ENCODE assay signal across 18 cellular contexts in genomic region chr10:130194194-130194990, GRCh38. TPM values are rescaled to one million over a fixed set of nuclear protein-coding genes. Genes with fewer than 3 reads are reported as not detected.
DNase-seq lines count a peak whose midpoint lies in the region; ATAC-seq and TF ChIP-seq lines count a peak whose summit lies in the region.
"Had no signal": no experiment of that assay in that cellular context is flagged by ENCODE, and none has a peak within 500 bp of the region (broad histone marks: within the 10 kb centered on the region; RNA-seq: fewer than 3 reads in every experiment).

No MANE protein-coding gene starts in this region.

- peaks cover 0 to 17% (median 14%) of the 10 kb centered on the region in 6 donors for H3K4me1 ChIP-seq in spleen

- TF ChIP-seq CTCF in GM20000 (IDR thresholded peaks at IDR 0.05; ENCODE audit: extremely low read depth, missing control alignments) (no peak), spleen (IDR thresholded peaks at IDR 0.05 in 8 of 11, conservative IDR thresholded peaks at IDR 0.05 in 3 of 11) (no peak), GM10248 (IDR thresholded peaks at IDR 0.05; ENCODE audit: control extremely low read depth, extremely low read depth, low read depth, missing control alignments) (no peak)

- no peaks in the 10 kb centered on the region for H3K36me3 ChIP-seq in spleen
- H3K36me3 ChIP-seq: BLaER1 treated with 17β-estradiol and CSF1 and Interleukin-3, amounts not matched to agents 10 nM and 100 nM had no signal

- intact Hi-C loops in spleen (cut with DNase I; ENCODE audit: low total_unique reads) = loop anchor here (10.0 kb wide), 1 partner anchor 1680 kb away; no protein-coding TSS in a partner anchor

- POLR2A ChIA-PET in GM10248 (lab: Yijun Ruan, JAX) = no interaction called here

- WGBS in spleen, 5 donors = 72 to 86% (median 76%) methylated on average over 19 to 21 of the region's 21 CpGs

- no peaks in the 10 kb centered on the region for H3K9me3 ChIP-seq in spleen
- H3K9me3 ChIP-seq: BLaER1 treated with 17β-estradiol and CSF1 and Interleukin-3, amounts not matched to agents 10 nM and 100 nM had no signal

- CTCF ChIA-PET in GM10248 (lab: Yijun Ruan, JAX) = no interaction called here

- no peak for ATAC-seq in GM18519 (IDR thresholded peaks at IDR 0.05; ENCODE audit: low FRiP score, unreplicated experiment)
- ATAC-seq: CD8-positive, alpha-beta T cell; HepG2 had no signal

- DNase-seq in GM20000 (ENCODE audit: low spot score) (peak; percentile 12), astrocyte of the hippocampus (ENCODE audit: low read depth, low spot score) (peak; percentile 20), left kidney (ENCODE audit: low read depth, low spot score) (peak; percentile 31), spleen (peak; percentile 68), GM10248 (ENCODE audit: extremely low spot score) (no peak)
- no peak for DNase-seq in stimulated activated CD4-positive, alpha-beta T cell treated with anti-CD3 and anti-CD28 coated beads, Interleukin-1b, Interleukin-23, amount 100 ng/mL, for 48 hours
- DNase-seq: CD8-positive, alpha-beta T cell; DMS53; KG1; NCI-H1105 treated with DMSO at 0.1 percent for 48 hours; NCI-H1694; NCI-H2081 treated with DMSO at 0.1 percent for 48 hours; OCI-M1; SIG-M5 had no signal

- no peak overlapping the region for H3K27ac ChIP-seq in spleen
- H3K27ac ChIP-seq: BLaER1 treated with 17β-estradiol and CSF1 and Interleukin-3, amounts not matched to agents 10 nM and 100 nM; GM23248 had no signal

- peaks cover 0 to 16% (median 8%) of the 10 kb centered on the region in 7 donors for H3K27me3 ChIP-seq in spleen (replicated peaks in 1 of 7)

- no peak for TF ChIP-seq POLR2A in spleen (IDR thresholded peaks at IDR 0.05)

- no peak overlapping the region for H3K4me3 ChIP-seq in spleen
- H3K4me3 ChIP-seq: BLaER1 treated with 17β-estradiol and CSF1 and Interleukin-3, amounts not matched to agents 10 nM and 100 nM; GM23248 had no signal

RNA-seq across cellular contexts. Expression of gene GLRX3, which starts 58.2 kb away (rescaled TPM):
- total RNA-seq in spleen = 10 to 100 TPM; 32.2 to 46.3 (median 38.8) TPM
- polyA plus RNA-seq in spleen = 10 to 100 TPM; 41.5 to 63.2 (median 51.7) TPM

Comparison
In these comparisons a context has a peak if more than half of its experiments do, and no peak if none do; other contexts are left out.
1. DNase-seq: peak in GM20000 (single experiment), astrocyte of the hippocampus (single experiment), left kidney (single experiment) and spleen (single experiment); none in GM10248 (single experiment) and stimulated activated CD4-positive, alpha-beta T cell treated with anti-CD3 and anti-CD28 coated beads, Interleukin-1b, Interleukin-23, amount 100 ng/mL, for 48 hours (single experiment).